In the genomic region with DNA sequence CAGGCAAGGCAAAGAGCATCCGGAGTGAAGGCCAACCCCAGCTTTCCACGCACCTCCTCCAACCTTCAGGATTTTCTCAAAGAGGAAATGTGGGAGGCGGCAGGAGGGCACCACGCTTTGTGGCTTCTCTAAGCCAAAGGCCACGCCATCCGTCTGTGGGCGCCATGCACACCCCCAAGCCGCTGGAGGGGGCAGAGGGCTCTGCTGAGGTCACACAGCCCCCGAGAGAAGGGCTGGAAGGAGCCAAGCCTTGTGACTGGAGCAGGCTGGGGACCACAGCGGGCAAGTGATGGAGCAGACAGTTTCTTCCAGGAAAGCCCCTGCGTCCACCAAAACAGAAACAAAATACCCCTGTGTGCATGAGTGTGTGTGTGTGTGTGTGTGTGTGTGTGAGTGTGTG, we compare ENCODE assay signal across 15 cellular contexts.
"Had no signal": no experiment of that assay in that cellular context is flagged by ENCODE, and none has a peak within 500 bp of the region (broad histone marks: within the 10 kb centered on the region; RNA-seq: fewer than 3 reads in every experiment).

No MANE protein-coding gene starts in this region.

- H3K36me3 ChIP-seq: brain microvascular endothelial cell, esophagus muscularis mucosa, SJSA1, transverse colon had no signal

- H3K4me3 Mint-ChIP-seq: activated CD8-positive, alpha-beta T cell treated with anti-CD3 and anti-CD28 coated beads, Interleukin-2, amount 10 ng/mL, durations not matched to agents 7 days and 5 days; activated naive CD8-positive, alpha-beta T cell treated with anti-CD3 and anti-CD28 coated beads for 36 hours; stimulated activated memory B cell treated with anti-CD40 and anti-IgM and Interleukin-4, amounts not matched to agents 10 μg/mL and 1 μg/mL and 100 μg/mL, for 72 hours had no signal

- H3K4me2 ChIP-seq: smooth muscle cell had no signal

- H3K27ac ChIP-seq: brain microvascular endothelial cell, dorsolateral prefrontal cortex, esophagus muscularis mucosa, SJSA1, transverse colon had no signal

- DNase-seq: activated CD4-positive, alpha-beta T cell treated with anti-CD3 and anti-CD28 coated beads for 48 hours; activated effector memory CD4-positive, alpha-beta T cell treated with Interleukin-2 at 50 U/mL for 16 hours; activated naive CD8-positive, alpha-beta T cell treated with anti-CD3 and anti-CD28 coated beads for 36 hours; brain microvascular endothelial cell; glutamatergic neuron; kidney; midbrain; T1000; transverse colon had no signal

- H3K36me3 Mint-ChIP-seq: activated naive CD8-positive, alpha-beta T cell treated with anti-CD3 and anti-CD28 coated beads for 36 hours; stimulated activated memory B cell treated with anti-CD40 and anti-IgM and Interleukin-4, amounts not matched to agents 10 μg/mL and 1 μg/mL and 100 μg/mL, for 72 hours had no signal

- H3K4me1 Mint-ChIP-seq: activated naive CD8-positive, alpha-beta T cell treated with anti-CD3 and anti-CD28 coated beads for 36 hours; stimulated activated memory B cell treated with anti-CD40 and anti-IgM and Interleukin-4, amounts not matched to agents 10 μg/mL and 1 μg/mL and 100 μg/mL, for 72 hours had no signal

- H3K9me3 ChIP-seq: esophagus muscularis mucosa, transverse colon had no signal

- H3K4me1 ChIP-seq: SJSA1 had no signal

- H3K4me3 ChIP-seq: dorsolateral prefrontal cortex, esophagus muscularis mucosa, SJSA1, smooth muscle cell, transverse colon had no signal

- H3K9me3 Mint-ChIP-seq: activated naive CD8-positive, alpha-beta T cell treated with anti-CD3 and anti-CD28 coated beads for 36 hours had no signal

- H3K27ac Mint-ChIP-seq: activated CD8-positive, alpha-beta T cell treated with anti-CD3 and anti-CD28 coated beads, Interleukin-2, amount 10 ng/mL, durations not matched to agents 7 days and 5 days; activated naive CD8-positive, alpha-beta T cell treated with anti-CD3 and anti-CD28 coated beads for 36 hours; stimulated activated memory B cell treated with anti-CD40 and anti-IgM and Interleukin-4, amounts not matched to agents 10 μg/mL and 1 μg/mL and 100 μg/mL, for 72 hours had no signal

- H3K27me3 ChIP-seq: brain microvascular endothelial cell, SJSA1 had no signal
